Comparison of ENCODE assay signal across 10 cellular contexts in genomic region chr15:78906310-78906608, GRCh38. TPM values are rescaled to one million over a fixed set of nuclear protein-coding genes. Genes with fewer than 3 reads are reported as not detected.
DNase-seq lines count a peak whose midpoint lies in the region; ATAC-seq, FAIRE-seq and TF ChIP-seq lines count a peak whose summit lies in the region.
"Had no signal": no experiment of that assay in that cellular context is flagged by ENCODE, and none has a peak within 500 bp of the region (broad histone marks: within the 10 kb centered on the region; RNA-seq: fewer than 3 reads in every experiment).

No MANE protein-coding gene starts in this region.

- peak overlapping the region; percentile 31; the same call in 2 of the 3 replicates for H3K4me2 ChIP-seq in A549

- no peak for TF ChIP-seq RAD21 in A549 (conservative IDR thresholded peaks at IDR 0.05 in 1 of 2, IDR thresholded peaks at IDR 0.05 in 1 of 2)

- 87% methylated on average over 2 of the region's 2 CpGs for WGBS in A549 (ENCODE audit: missing lambda C conversion rate)

- DNase-seq in A549 (ENCODE audit: low read depth in 1 of 2, low spot score in 1 of 2) (peak in 1 of 2 experiments; percentile 42), HK-2 (ENCODE audit: unreplicated experiment) (peak; percentile 64), astrocyte of the spinal cord (ENCODE audit: low read depth, low spot score) (peak; percentile 33), kidney glomerular epithelial cell (lab: John Stamatoyannopoulos, UW) (peak; percentile 72), globus pallidus (ENCODE audit: low spot score) (no peak), NCI-H146 treated with DMSO at 0.1 percent for 48 hours (lab: John Stamatoyannopoulos, UW; ENCODE audit: unreplicated experiment) (no peak), mucosa of gallbladder (ENCODE audit: low spot score) (no peak)
- no peak for DNase-seq in stimulated activated CD4-positive, alpha-beta T cell treated with anti-CD3 and anti-CD28 coated beads, Interleukin-12 subunit alpha, Interleukin-12 subunit beta, amount 100 ng/mL, for 4 hours
- DNase-seq: activated CD8-positive, alpha-beta memory T cell treated with anti-CD3 and anti-CD28 coated beads, Interleukin-2, amount 50 U/mL, for 48 hours; CD8-positive, alpha-beta memory T cell had no signal

- in situ Hi-C loops in astrocyte of the spinal cord (cut with HindIII; ENCODE audit: low sequenced_read_pairs), result no loop called here

- no peaks in the 10 kb centered on the region for H3K9me3 ChIP-seq in A549

- CTCF ChIA-PET in A549 (lab: Yijun Ruan, JAX), result interaction anchor here (1.2 to 9.5 kb wide), 10 partner anchors 7 to 277 kb away, joined by 3 to 150 read pairs (median 10); no protein-coding TSS in a partner anchor

- no peak for TF ChIP-seq POLR2A in A549 (IDR thresholded peaks at IDR 0.05; ENCODE audit: low read length)

- H3K4me3 ChIP-seq in A549 (no peak overlapping the region), astrocyte of the spinal cord (ENCODE audit: low read depth, low read length) (no peak overlapping the region)

- TF ChIP-seq CTCF in A549 (IDR thresholded peaks at IDR 0.05) (no peak), astrocyte of the spinal cord (IDR thresholded peaks at IDR 0.05; ENCODE audit: low read depth, low read length) (no peak)

- TF ChIP-seq EP300 in A549 (IDR thresholded peaks at IDR 0.05), result no peak

- peak overlapping the region; percentile 9 to 57; a peak in 3 of 6 replicates for H3K27ac ChIP-seq in A549

- no peak for FAIRE-seq in A549 (lab: Jason Lieb, UNC)

- POLR2A ChIA-PET in A549 (lab: Yijun Ruan, JAX), result interaction anchor here (1.3 kb wide), 1 partner anchor 13 kb away, joined by 3 read pairs; no protein-coding TSS in a partner anchor

- H3K4me1 ChIP-seq in A549, result peaks cover 22% of the 10 kb centered on the region

- ATAC-seq in A549, result peak; percentile 34 to 40

TF ChIP-seq in A549, 52 proteins besides CTCF, POLR2A, EP300 and RAD21:
- 0 out of 4 replicates have a peak, but pooled peaks have one; percentile 28 to 45 for TF ChIP-seq CEBPB (IDR thresholded peaks at IDR 0.05)
- TF ChIP-seq JUNB (IDR thresholded peaks at IDR 0.05), result peak; percentile 16; the same call in 1 of the 2 replicates
- no peak for TF ChIP-seq RNF2 (IDR thresholded peaks at IDR 0.05; ENCODE audit: borderline replicate concordance, low read depth)
- TF ChIP-seq KDM1A (IDR thresholded peaks at IDR 0.05; ENCODE audit: low read depth), result no peak
- TF ChIP-seq BCL3 (IDR thresholded peaks at IDR 0.05), result 0 out of 3 replicates have a peak, but pooled peaks have one; percentile 6
- no peak for TF ChIP-seq PHF8 (IDR thresholded peaks at IDR 0.05; ENCODE audit: borderline replicate concordance, low read depth)
- TF ChIP-seq ESRRA (IDR thresholded peaks at IDR 0.05; ENCODE audit: borderline replicate concordance, low read length), result no peak

RNA-seq across cellular contexts. Expression of gene MORF4L1, which starts 33.6 kb away (rescaled TPM):
- polyA plus RNA-seq in A549 (2011; rRNA removed), result 491 and 498 TPM in 2 replicates
- 148 and 172 TPM in 2 replicates for polyA plus RNA-seq in A549 (2012; cell fraction: cytosol; rRNA removed)
- polyA plus RNA-seq in A549 (2012; cell fraction: nucleus; rRNA removed), result 41.3 and 63.7 TPM in 2 replicates
- 914 to 927 TPM (median 924 TPM) in 3 replicates for polyA plus RNA-seq in A549 (2017; fragmentation: RNase III; extraction: RNeasy Plus Mini Kit Qiagen cat#74134 plus additional on column Dnase treatment)
- polyA minus RNA-seq in A549 (2011; rRNA and poly(A)+ RNA removed), result 61.8 and 62.4 TPM in 2 replicates
- total RNA-seq in mucosa of gallbladder, result 309 TPM

RNA-seq across cellular contexts. Expression of gene CTSH, which starts 38.6 kb away (rescaled TPM):
- polyA plus RNA-seq in A549 (2011; rRNA removed) (33.3 and 33.4 TPM in 2 replicates), A549 (2017; fragmentation: RNase III; extraction: RNeasy Plus Mini Kit Qiagen cat#74134 plus additional on column Dnase treatment) (25.2 to 36.2 TPM (median 32.8 TPM) in 3 replicates)
- 24.2 and 24.3 TPM in 2 replicates for polyA plus RNA-seq in A549 (2012; cell fraction: cytosol; rRNA removed)
- polyA plus RNA-seq in A549 (2012; cell fraction: nucleus; rRNA removed), result 20.3 and 29.3 TPM in 2 replicates
- polyA minus RNA-seq in A549 (2011; rRNA and poly(A)+ RNA removed), result 16.9 and 20.6 TPM in 2 replicates
- total RNA-seq in mucosa of gallbladder, result 465 TPM

Comparison
In these comparisons a context has a peak if more than half of its experiments do, and no peak if none do; other contexts are left out.
1. DNase-seq: peak in HK-2 (single experiment), astrocyte of the spinal cord (single experiment) and kidney glomerular epithelial cell (single experiment); none in stimulated activated CD4-positive, alpha-beta T cell treated with anti-CD3 and anti-CD28 coated beads, Interleukin-12 subunit alpha, Interleukin-12 subunit beta, amount 100 ng/mL, for 4 hours (single experiment), globus pallidus (single experiment), NCI-H146 treated with DMSO at 0.1 percent for 48 hours (single experiment) and mucosa of gallbladder (single experiment).